In genomic region chr16:50012182-50012581, GRCh38 we compare ENCODE assay signal across 19 cellular contexts.
"Had no signal": no experiment of that assay in that cellular context is flagged by ENCODE, and none has a peak within 500 bp of the region (broad histone marks: within the 10 kb centered on the region; RNA-seq: fewer than 3 reads in every experiment).

No MANE protein-coding gene starts in this region.

- H3K36me3 ChIP-seq: MG63, SJSA1 had no signal

- H3K27ac ChIP-seq: SJSA1, SK-N-MC had no signal

- H3K4me3 ChIP-seq: MG63, SJSA1, SK-N-MC had no signal

- H3K9me3 ChIP-seq: MG63, SJSA1 had no signal

- DNase-seq: IMR-90, Karpas-422, KG1, MG63, NCI-H1092 treated with DMSO at 0.1 percent for 48 hours, NCI-H1436, NCI-H187, NCI-H2029, NCI-H2081 treated with DMSO at 0.1 percent for 48 hours, NCI-H345, NCI-H446 treated with DMSO at 0.1 percent for 48 hours, NCI-H510A treated with DMSO at 0.1 percent for 48 hours, NCI-H526, Right ventricle myocardium superior, T-helper 2 cell had no signal

- ATAC-seq: HepG2 had no signal

- H3K27me3 ChIP-seq: MG63, SJSA1 had no signal

- FAIRE-seq: HepG2, RCC 7860 had no signal
